ENCODE assay signal across 8 cellular contexts in the genomic region with DNA sequence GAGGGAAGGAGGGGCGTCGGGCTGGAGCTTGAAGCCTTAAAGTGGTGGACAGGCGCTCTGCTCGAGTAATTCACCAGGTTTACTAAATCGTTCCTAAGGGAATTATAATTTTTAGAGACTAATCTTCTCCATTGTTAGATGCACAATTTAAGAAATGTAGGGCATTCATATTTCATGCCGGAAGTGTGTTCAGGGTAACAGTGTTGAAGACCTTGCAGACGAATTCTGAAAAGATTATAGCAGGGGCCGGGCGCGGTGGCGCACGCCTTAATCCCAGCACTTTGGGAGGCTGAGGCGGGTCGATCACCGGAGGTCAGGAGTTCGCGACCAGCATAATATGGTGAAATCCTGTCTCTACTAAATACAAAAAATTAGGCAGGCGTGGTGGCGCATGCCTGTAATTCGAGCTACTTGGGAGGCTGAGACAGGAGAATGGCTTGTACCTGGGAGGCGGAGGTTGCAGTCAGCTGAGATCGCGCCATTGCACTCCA. TPM values are rescaled to one million over a fixed set of nuclear protein-coding genes. Genes with fewer than 3 reads are reported as not detected.
DNase-seq lines count a peak whose midpoint lies in the region; ATAC-seq and TF ChIP-seq lines count a peak whose summit lies in the region.

No MANE protein-coding gene starts in this region.

- H3K4me2 ChIP-seq in KMS-11 (peak overlapping the region; percentile 64), neuronal stem cell (ENCODE audit: insufficient read depth, low read length, poor library complexity, severe bottlenecking) (peak overlapping the region; percentile 30)

- H2AFZ ChIP-seq in KMS-11 (ENCODE audit: low read depth), result peak overlapping the region; percentile 79
- peak overlapping the region; percentile 90 for H2AFZ ChIP-seq in neuronal stem cell (ENCODE audit: low read length)

- no peak overlapping the region for H2BK12ac ChIP-seq in neuronal stem cell (ENCODE audit: low read length)

- H3K9me3 Mint-ChIP-seq in effector memory CD8-positive, alpha-beta T cell, result no peaks in the 10 kb centered on the region

- no peak overlapping the region for H3K4ac ChIP-seq in neuronal stem cell (ENCODE audit: low read length)

- no peak overlapping the region for H2BK120ac ChIP-seq in neuronal stem cell (ENCODE audit: low read depth, low read length)

- no peak for DNase-seq in effector memory CD8-positive, alpha-beta T cell
- DNase-seq in neuronal stem cell (ENCODE audit: low spot score) (no peak), GDM1 (lab: John Stamatoyannopoulos, UW) (no peak), H4 (ENCODE audit: low spot score) (no peak), putamen (ENCODE audit: low spot score) (no peak)

- no peaks in the 10 kb centered on the region for H4K20me1 ChIP-seq in KMS-11 (ENCODE audit: insufficient read depth)

- H3K36me3 Mint-ChIP-seq in effector memory CD8-positive, alpha-beta T cell (ENCODE audit: insufficient read depth), result peaks cover 23% of the 10 kb centered on the region

- peak overlapping the region; percentile 94 for H3K23ac ChIP-seq in neuronal stem cell (ENCODE audit: low read depth, low read length, poor library complexity)

- ATAC-seq in GM19397 (IDR thresholded peaks at IDR 0.05; ENCODE audit: unreplicated experiment) (peak; percentile 6), GM21367 (IDR thresholded peaks at IDR 0.05; ENCODE audit: unreplicated experiment) (no peak)
- ATAC-seq in effector memory CD8-positive, alpha-beta T cell (replicated peaks), result peak; percentile 3

- no peaks in the 10 kb centered on the region for H3K27me3 ChIP-seq in KMS-11 (ENCODE audit: insufficient read depth, low read depth)
- no peaks in the 10 kb centered on the region for H3K27me3 ChIP-seq in neuronal stem cell (ENCODE audit: control insufficient read depth in 3 of 3, insufficient read depth in 3 of 3, low read depth in 1 of 3, low read length in 3 of 3)

- H4K91ac ChIP-seq in neuronal stem cell (ENCODE audit: low read depth, low read length, poor library complexity), result no peak overlapping the region

- H3K18ac ChIP-seq in neuronal stem cell (ENCODE audit: low read length), result no peak overlapping the region

- no peak overlapping the region for H4K8ac ChIP-seq in neuronal stem cell (ENCODE audit: low read depth, low read length)

- TF ChIP-seq CTCF in KMS-11 (conservative IDR thresholded peaks at IDR 0.05; ENCODE audit: low read depth, low read length), result no peak

- H2BK5ac ChIP-seq in neuronal stem cell (ENCODE audit: low read length), result no peak overlapping the region

- no peak overlapping the region for H3K4me3 ChIP-seq in KMS-11 (IDR thresholded peaks at IDR 0.05; ENCODE audit: insufficient read depth, low read depth, low read length)
- peak overlapping the region in 1 of 2 donors; percentile 84 for H3K4me3 ChIP-seq in neuronal stem cell (ENCODE audit: low read length in 2 of 2)

- H3K9me3 ChIP-seq in neuronal stem cell (replicated peaks in 1 of 2; ENCODE audit: control insufficient read depth in 2 of 2, insufficient read depth in 1 of 2, low read depth in 1 of 2, low read length in 2 of 2), result peaks cover 0 to 14% of the 10 kb centered on the region in 2 donors

- WGBS in neuronal stem cell (ENCODE audit: extremely low coverage in 2 of 2, insufficient read length in 2 of 2, insufficient replicate concordance in 1 of 2), 2 donors, result no CpG with 5 or more reads among the region's 23 CpGs

- H2BK15ac ChIP-seq in neuronal stem cell (ENCODE audit: low read length), result no peak overlapping the region

- H3K9ac ChIP-seq in KMS-11 (peak overlapping the region; percentile 86; the same call in 1 of the 2 replicates), neuronal stem cell (ENCODE audit: low read depth, low read length, poor library complexity) (peak overlapping the region; percentile 10)

- H3K36me3 ChIP-seq in KMS-11 (ENCODE audit: insufficient read depth) (no peaks in the 10 kb centered on the region), neuronal stem cell (replicated peaks in 1 of 2; ENCODE audit: control insufficient read depth in 2 of 2, insufficient read depth in 2 of 2, low read length in 2 of 2) (peaks cover 3 to 72% of the 10 kb centered on the region in 2 donors)

- no peak overlapping the region for H3K14ac ChIP-seq in neuronal stem cell (ENCODE audit: low read length)

- no peaks in the 10 kb centered on the region for H3K79me1 ChIP-seq in neuronal stem cell (ENCODE audit: low read depth, low read length)

- no peak overlapping the region for H2AK5ac ChIP-seq in neuronal stem cell (ENCODE audit: low read depth, low read length)

- no peaks in the 10 kb centered on the region for H3K27me3 Mint-ChIP-seq in effector memory CD8-positive, alpha-beta T cell

- H3K79me2 ChIP-seq in KMS-11 (ENCODE audit: insufficient read depth, low read depth), result peaks cover 44% of the 10 kb centered on the region

- H3K4me3 Mint-ChIP-seq in effector memory CD8-positive, alpha-beta T cell, result no peak overlapping the region

- H3K27ac Mint-ChIP-seq in effector memory CD8-positive, alpha-beta T cell, result no peak overlapping the region

- peaks cover 16% of the 10 kb centered on the region for H3K4me1 ChIP-seq in KMS-11 (ENCODE audit: low read depth, poor library complexity, severe bottlenecking)
- peaks cover 2 to 7% of the 10 kb centered on the region in 2 donors for H3K4me1 ChIP-seq in neuronal stem cell (ENCODE audit: control insufficient read depth in 2 of 2, insufficient read depth in 1 of 2, low read depth in 1 of 2, low read length in 2 of 2)

- H3K27ac ChIP-seq in KMS-11, result no peak overlapping the region
- H3K27ac ChIP-seq in neuronal stem cell (replicated peaks; ENCODE audit: low read length), result no peak overlapping the region

- H3K4me1 Mint-ChIP-seq in effector memory CD8-positive, alpha-beta T cell (ENCODE audit: low read depth in 2 of 2), result peaks cover 9 to 10% of the 10 kb centered on the region in 2 donors

RNA-seq across cellular contexts. Expression of a gene that starts 0.4 kb away (rescaled TPM):
- 238 TPM for polyA plus RNA-seq in neuronal stem cell (2013, experiment 1 of 2)
- polyA plus RNA-seq in neuronal stem cell (2013, experiment 2 of 2), result 229 TPM
- 78.9 and 105 TPM in 2 replicates for total RNA-seq in H4 (2014; rRNA removed; shearing (Covaris generic))

RNA-seq across cellular contexts. Expression of a gene that starts 31.4 kb away (rescaled TPM):
- 21.2 TPM for polyA plus RNA-seq in neuronal stem cell (2013, experiment 1 of 2)
- polyA plus RNA-seq in neuronal stem cell (2013, experiment 2 of 2), result 20.1 TPM
- total RNA-seq in H4 (2014; rRNA removed; shearing (Covaris generic)), result 83.9 and 92.3 TPM in 2 replicates

RNA-seq across cellular contexts. Expression of a gene that starts 46.1 kb away (rescaled TPM):
- polyA plus RNA-seq in neuronal stem cell (2013, experiment 1 of 2), result not detected
- not detected for polyA plus RNA-seq in neuronal stem cell (2013, experiment 2 of 2)
- 1.2 and 4.1 TPM in 2 replicates for total RNA-seq in H4 (2014; rRNA removed; shearing (Covaris generic))
